In genomic region chr18:23003289-23003688, GRCh38 we compare ENCODE assay signal across 30 cellular contexts.
"Had no signal": no experiment of that assay in that cellular context is flagged by ENCODE, and none has a peak within 500 bp of the region (broad histone marks: within the 10 kb centered on the region; RNA-seq: fewer than 3 reads in every experiment).

No MANE protein-coding gene starts in this region.

- H3K9me3 ChIP-seq: ovary, psoas muscle, spleen, suprapubic skin, testis, tibial artery, transverse colon, upper lobe of right lung, uterus had no signal

- H3K4me1 Mint-ChIP-seq: natural killer cell; nephron; neural progenitor cell; stimulated activated memory B cell treated with anti-CD40 and anti-IgM and Interleukin-4, amounts not matched to agents 10 μg/mL and 1 μg/mL and 100 μg/mL, for 72 hours; stimulated activated naive CD8-positive, alpha-beta T cell treated with anti-CD3 and anti-CD28 coated beads, Interleukin-15, amount 100 ng/mL, for 72 hours had no signal

- H3K36me3 Mint-ChIP-seq: natural killer cell had no signal

- DNase-seq: natural killer cell; occipital lobe; ovary; posterior cingulate gyrus; psoas muscle; right cardiac atrium; spleen; stimulated activated CD4-positive, alpha-beta T cell treated with anti-CD3 and anti-CD28 coated beads, Interleukin-12 subunit alpha, Interleukin-12 subunit beta, amount 100 ng/mL, for 4 hours; stimulated activated CD4-positive, alpha-beta T cell treated with anti-CD3 and anti-CD28 coated beads, Interleukin-1b, Interleukin-23, amount 100 ng/mL, for 48 hours; stimulated activated CD4-positive, alpha-beta T cell treated with anti-CD3 and anti-CD28 coated beads, Interleukin-4, amount 100 ng/mL, for 1 hour; stimulated activated CD4-positive, alpha-beta T cell treated with anti-CD3 and anti-CD28 coated beads, Interleukin-4, amount 100 ng/mL, for 4 hours; stimulated activated CD8-positive, alpha-beta memory T cell treated with anti-CD3 and anti-CD28 coated beads, Interleukin-4, amount 100 ng/mL, for 48 hours; stimulated activated naive CD4-positive, alpha-beta T cell; stimulated activated naive CD8-positive, alpha-beta T cell treated with anti-CD3 and anti-CD28 coated beads, Interleukin-15, amount 100 ng/mL, for 72 hours; stimulated activated naive CD8-positive, alpha-beta T cell treated with anti-CD3 and anti-CD28 coated beads, Interleukin-15, Interleukin-2, amounts not matched to agents 100 U/mL and 50 U/mL, for 24 hours; substantia nigra; testis; tibial artery; transverse colon; upper lobe of right lung; uterus had no signal

- H3K9me3 Mint-ChIP-seq: natural killer cell; nephron; neural progenitor cell; stimulated activated memory B cell treated with anti-CD40 and anti-IgM and Interleukin-4, amounts not matched to agents 10 μg/mL and 1 μg/mL and 100 μg/mL, for 72 hours; stimulated activated naive CD8-positive, alpha-beta T cell treated with anti-CD3 and anti-CD28 coated beads, Interleukin-15, amount 100 ng/mL, for 72 hours; type B pancreatic cell had no signal

- H3K4me3 ChIP-seq: neural progenitor cell, ovary, psoas muscle, skin epidermis, smooth muscle cell, spleen, suprapubic skin, testis, tibial artery, transverse colon, upper lobe of right lung, uterus had no signal

- H3K27ac Mint-ChIP-seq: natural killer cell; neural progenitor cell; progenitor cell of endocrine pancreas; stimulated activated memory B cell treated with anti-CD40 and anti-IgM and Interleukin-4, amounts not matched to agents 10 μg/mL and 1 μg/mL and 100 μg/mL, for 72 hours; stimulated activated naive CD8-positive, alpha-beta T cell treated with anti-CD3 and anti-CD28 coated beads, Interleukin-15, amount 100 ng/mL, for 72 hours; type B pancreatic cell had no signal

- H3K4me1 ChIP-seq: neural progenitor cell, parathyroid adenoma, psoas muscle, suprapubic skin, testis, tibial artery, transverse colon, upper lobe of right lung, uterus had no signal

- H3K27me3 ChIP-seq: neural progenitor cell, ovary, spleen, suprapubic skin, testis, tibial artery, transverse colon, upper lobe of right lung, uterus had no signal

- H3K4me3 Mint-ChIP-seq: natural killer cell; nephron; neural progenitor cell; stimulated activated memory B cell treated with anti-CD40 and anti-IgM and Interleukin-4, amounts not matched to agents 10 μg/mL and 1 μg/mL and 100 μg/mL, for 72 hours; stimulated activated naive CD8-positive, alpha-beta T cell treated with anti-CD3 and anti-CD28 coated beads, Interleukin-15, amount 100 ng/mL, for 72 hours; type B pancreatic cell had no signal

- H3K36me3 ChIP-seq: ovary, transverse colon, uterus had no signal

- H3K27me3 Mint-ChIP-seq: progenitor cell of endocrine pancreas; stimulated activated memory B cell treated with anti-CD40 and anti-IgM and Interleukin-4, amounts not matched to agents 10 μg/mL and 1 μg/mL and 100 μg/mL, for 72 hours; stimulated activated naive CD8-positive, alpha-beta T cell treated with anti-CD3 and anti-CD28 coated beads, Interleukin-15, amount 100 ng/mL, for 72 hours; type B pancreatic cell had no signal
